Comparison of ENCODE assay signal across 21 cellular contexts in the genomic region with DNA sequence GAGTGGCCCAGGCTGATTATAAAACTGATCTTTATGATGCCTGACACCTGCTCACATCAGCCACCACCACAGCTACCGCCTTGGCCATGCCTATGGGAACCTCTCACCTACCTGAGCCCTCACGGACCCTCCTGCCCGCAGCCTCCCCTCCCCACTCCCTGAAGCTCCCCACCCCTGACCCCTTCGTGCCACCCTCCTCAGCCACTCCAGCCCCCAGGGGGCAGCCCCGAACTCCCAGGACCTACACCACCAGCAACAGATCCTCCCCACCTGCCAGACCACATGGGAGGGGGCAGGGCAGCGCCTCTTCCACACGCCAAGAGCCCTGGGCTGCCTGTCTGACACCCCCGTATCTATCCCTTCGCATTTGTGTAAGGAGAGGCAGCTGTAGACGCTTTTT. TPM values are rescaled to one million over a fixed set of nuclear protein-coding genes. Genes with fewer than 3 reads are reported as not detected.
"Had no signal": no experiment of that assay in that cellular context is flagged by ENCODE, and none has a peak within 500 bp of the region (broad histone marks: within the 10 kb centered on the region; RNA-seq: fewer than 3 reads in every experiment).

No MANE protein-coding gene starts in this region.

- H3K36me3 ChIP-seq: gastroesophageal sphincter, lower lobe of right lung, pancreas, stomach, upper lobe of right lung had no signal

- H3K27me3 ChIP-seq: pancreas had no signal

- H3K27ac ChIP-seq: heart right ventricle, lower lobe of right lung, pancreas, stomach, thoracic aorta, upper lobe of right lung had no signal

- H3K36me3 Mint-ChIP-seq: activated naive CD8-positive, alpha-beta T cell treated with anti-CD3 and anti-CD28 coated beads, Interleukin-2, amount 10 ng/mL, durations not matched to agents 7 days and 5 days; naive thymus-derived CD8-positive, alpha-beta T cell; stimulated activated effector memory CD8-positive, alpha-beta T cell treated with anti-CD3 and anti-CD28 coated beads, Interleukin-12 subunit alpha, Interleukin-12 subunit beta, amount 100 ng/mL, for 72 hours had no signal

- H3K9me3 Mint-ChIP-seq: activated B cell treated with CpG ODN at 0.5 μM for 24 hours; activated naive CD4-positive, alpha-beta T cell treated with anti-CD3 and anti-CD28 coated beads for 36 hours; activated naive CD8-positive, alpha-beta T cell treated with anti-CD3 and anti-CD28 coated beads, Interleukin-2, amount 10 ng/mL, durations not matched to agents 7 days and 5 days; activated T-cell treated with anti-CD3 and anti-CD28 coated beads, Interleukin-2, amount 50 U/mL, for 72 hours; stimulated activated effector memory CD8-positive, alpha-beta T cell treated with anti-CD3 and anti-CD28 coated beads, Interleukin-12 subunit alpha, Interleukin-12 subunit beta, amount 100 ng/mL, for 72 hours had no signal

- H3K27ac Mint-ChIP-seq: activated B cell treated with CpG ODN at 0.5 μM for 24 hours; activated CD4-positive, alpha-beta T cell treated with anti-CD3 and anti-CD28 coated beads for 36 hours; activated naive CD4-positive, alpha-beta T cell treated with anti-CD3 and anti-CD28 coated beads for 36 hours; activated naive CD8-positive, alpha-beta T cell treated with anti-CD3 and anti-CD28 coated beads, Interleukin-2, amount 10 ng/mL, durations not matched to agents 7 days and 5 days; activated T-cell treated with anti-CD3 and anti-CD28 coated beads, Interleukin-2, amount 50 U/mL, for 72 hours; naive thymus-derived CD8-positive, alpha-beta T cell; stimulated activated effector memory CD8-positive, alpha-beta T cell treated with anti-CD3 and anti-CD28 coated beads, Interleukin-12 subunit alpha, Interleukin-12 subunit beta, amount 100 ng/mL, for 72 hours had no signal

- H3K4me3 ChIP-seq: gastroesophageal sphincter, heart right ventricle, lower lobe of right lung, pancreas, stomach, thoracic aorta, upper lobe of right lung had no signal

- DNase-seq: activated B cell treated with CpG ODN at 0.5 μM for 24 hours; activated CD4-positive, alpha-beta T cell treated with anti-CD3 and anti-CD28 coated beads for 36 hours; activated CD4-positive, alpha-beta T cell treated with anti-CD3 and anti-CD28 coated beads, Interleukin-2, amount 50 U/mL, for 4 hours; activated effector memory CD4-positive, alpha-beta T cell treated with Interleukin-2 at 50 U/mL for 16 hours; activated naive CD4-positive, alpha-beta T cell treated with anti-CD3 and anti-CD28 coated beads for 36 hours; activated naive CD8-positive, alpha-beta T cell treated with anti-CD3 and anti-CD28 coated beads, Interleukin-2, amount 10 ng/mL, durations not matched to agents 7 days and 5 days; activated T-cell treated with anti-CD3 and anti-CD28 coated beads, Interleukin-2, amount 50 U/mL, for 72 hours; amniotic stem cell; lower lobe of right lung; naive thymus-derived CD8-positive, alpha-beta T cell; small intestine; stimulated activated CD4-positive, alpha-beta T cell treated with anti-CD3 and anti-CD28 coated beads, Interleukin-2, amount 100 ng/mL, for 24 hours; stomach; T-helper 9 cell; upper lobe of right lung had no signal

- H3K4me1 ChIP-seq: gastroesophageal sphincter, heart right ventricle, lower lobe of right lung, pancreas, stomach, upper lobe of right lung had no signal

- H3K4me3 Mint-ChIP-seq: activated B cell treated with CpG ODN at 0.5 μM for 24 hours; activated CD4-positive, alpha-beta T cell treated with anti-CD3 and anti-CD28 coated beads for 36 hours; activated naive CD4-positive, alpha-beta T cell treated with anti-CD3 and anti-CD28 coated beads for 36 hours; activated naive CD8-positive, alpha-beta T cell treated with anti-CD3 and anti-CD28 coated beads, Interleukin-2, amount 10 ng/mL, durations not matched to agents 7 days and 5 days; activated T-cell treated with anti-CD3 and anti-CD28 coated beads, Interleukin-2, amount 50 U/mL, for 72 hours; naive thymus-derived CD8-positive, alpha-beta T cell; stimulated activated effector memory CD8-positive, alpha-beta T cell treated with anti-CD3 and anti-CD28 coated beads, Interleukin-12 subunit alpha, Interleukin-12 subunit beta, amount 100 ng/mL, for 72 hours had no signal

- H3K4me1 Mint-ChIP-seq: activated B cell treated with CpG ODN at 0.5 μM for 24 hours; activated CD4-positive, alpha-beta T cell treated with anti-CD3 and anti-CD28 coated beads for 36 hours; activated naive CD8-positive, alpha-beta T cell treated with anti-CD3 and anti-CD28 coated beads, Interleukin-2, amount 10 ng/mL, durations not matched to agents 7 days and 5 days; naive thymus-derived CD8-positive, alpha-beta T cell; stimulated activated effector memory CD8-positive, alpha-beta T cell treated with anti-CD3 and anti-CD28 coated beads, Interleukin-12 subunit alpha, Interleukin-12 subunit beta, amount 100 ng/mL, for 72 hours had no signal

- ATAC-seq: activated CD4-positive, alpha-beta T cell treated with anti-CD3 and anti-CD28 coated beads for 36 hours; activated T-cell treated with anti-CD3 and anti-CD28 coated beads, Interleukin-2, amount 50 U/mL, for 72 hours; gastroesophageal sphincter; lower lobe of right lung; naive thymus-derived CD8-positive, alpha-beta T cell; pancreas; stimulated activated effector memory CD8-positive, alpha-beta T cell treated with anti-CD3 and anti-CD28 coated beads, Interleukin-12 subunit alpha, Interleukin-12 subunit beta, amount 100 ng/mL, for 72 hours had no signal

- H3K9me3 ChIP-seq: heart right ventricle, lower lobe of right lung, pancreas, stomach, thoracic aorta, upper lobe of right lung had no signal

RNA-seq across cellular contexts. Expression of a gene that starts 14.2 kb away (rescaled TPM):
- total RNA-seq: activated B cell treated with CpG ODN at 0.5 μM for 24 hours; activated CD4-positive, alpha-beta T cell treated with anti-CD3 and anti-CD28 coated beads for 36 hours; activated naive CD8-positive, alpha-beta T cell treated with anti-CD3 and anti-CD28 coated beads, Interleukin-2, amount 10 ng/mL, durations not matched to agents 7 days and 5 days; naive thymus-derived CD8-positive, alpha-beta T cell; T-helper 1 cell treated with Interleukin-12 subunit alpha and Interleukin-12 subunit beta and Interleukin-4 antibody, amounts not matched to agents 30 ng/mL and 1 ng/mL, for 36 hours had no signal
